22 cellular contexts compared by ENCODE assay signal in the genomic region with DNA sequence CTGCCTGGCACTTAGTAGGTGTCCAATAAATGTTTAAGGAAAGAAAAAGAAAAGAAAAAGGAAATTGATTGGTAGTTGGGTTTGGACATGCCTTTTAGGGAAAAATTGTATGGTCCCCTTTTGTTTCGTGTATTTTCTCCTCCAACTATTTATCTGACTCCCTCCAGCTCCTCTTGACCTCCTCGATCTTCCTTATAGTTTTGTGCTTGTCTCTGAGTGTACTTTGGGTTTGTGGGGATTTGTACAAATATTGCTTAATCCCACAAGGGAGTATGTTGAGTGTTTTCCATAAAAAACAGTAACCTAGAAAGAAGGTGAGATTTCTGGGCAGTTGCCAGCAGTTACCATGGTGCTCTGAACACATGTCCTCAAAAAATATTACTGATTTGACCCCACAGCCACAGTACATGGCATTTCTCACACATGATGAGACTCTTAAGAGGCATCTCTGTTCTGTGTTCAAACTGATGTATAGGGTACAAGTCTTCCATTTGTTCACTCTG. TPM values are rescaled to one million over a fixed set of nuclear protein-coding genes. Genes with fewer than 3 reads are reported as not detected.
"Had no signal": no experiment of that assay in that cellular context is flagged by ENCODE, and none has a peak within 500 bp of the region (broad histone marks: within the 10 kb centered on the region; RNA-seq: fewer than 3 reads in every experiment).

No MANE protein-coding gene starts in this region.

- H3K36me3 Mint-ChIP-seq: activated naive CD8-positive, alpha-beta T cell treated with anti-CD3 and anti-CD28 coated beads, Interleukin-2, amount 10 ng/mL, durations not matched to agents 7 days and 5 days had no signal

- H3K9me3 ChIP-seq: adrenal gland, body of pancreas, SJSA1 had no signal

- H3K27ac ChIP-seq: body of pancreas, SJSA1 had no signal

- H3K4me3 Mint-ChIP-seq: activated CD8-positive, alpha-beta T cell treated with anti-CD3 and anti-CD28 coated beads for 36 hours; activated naive CD8-positive, alpha-beta T cell treated with anti-CD3 and anti-CD28 coated beads, Interleukin-2, amount 10 ng/mL, durations not matched to agents 7 days and 5 days; central memory CD8-positive, alpha-beta T cell; T-helper 1 cell treated with Interleukin-12 subunit alpha and Interleukin-12 subunit beta and Interleukin-4 antibody, amounts not matched to agents 30 μg/mL and 1 μg/mL, for 36 hours had no signal

- H3K4me1 ChIP-seq: body of pancreas, SJSA1 had no signal

- H3K4me3 ChIP-seq: adrenal gland, body of pancreas, K562, SJSA1 had no signal

- H3K9me3 Mint-ChIP-seq: activated CD8-positive, alpha-beta T cell treated with anti-CD3 and anti-CD28 coated beads for 36 hours; activated naive CD8-positive, alpha-beta T cell treated with anti-CD3 and anti-CD28 coated beads, Interleukin-2, amount 10 ng/mL, durations not matched to agents 7 days and 5 days; central memory CD8-positive, alpha-beta T cell; T-helper 1 cell treated with Interleukin-12 subunit alpha and Interleukin-12 subunit beta and Interleukin-4 antibody, amounts not matched to agents 30 μg/mL and 1 μg/mL, for 36 hours had no signal

- DNase-seq: activated CD4-positive, alpha-beta T cell treated with anti-CD3 and anti-CD28 coated beads for 4 hours; activated CD8-positive, alpha-beta memory T cell treated with anti-CD3 and anti-CD28 coated beads, Interleukin-2, amount 50 U/mL, for 4 hours; activated CD8-positive, alpha-beta T cell treated with anti-CD3 and anti-CD28 coated beads for 36 hours; activated naive CD4-positive, alpha-beta T cell treated with anti-CD3 and anti-CD28 coated beads, Interleukin-2, amount 50 U/mL, for 16 hours; activated naive CD8-positive, alpha-beta T cell treated with anti-CD3 and anti-CD28 coated beads, Interleukin-2, amount 10 ng/mL, durations not matched to agents 7 days and 5 days; aorta; body of pancreas; Karpas-422; NCI-H1048; NCI-H146; NCI-H2029; NCI-H446 treated with DMSO at 0.1 percent for 48 hours; NCI-H524 treated with DMSO at 0.1 percent for 48 hours; PC-3; SHP77 had no signal

- H3K27me3 ChIP-seq: adrenal gland, body of pancreas, SJSA1 had no signal

- H3K27ac Mint-ChIP-seq: activated CD8-positive, alpha-beta T cell treated with anti-CD3 and anti-CD28 coated beads for 36 hours; activated naive CD8-positive, alpha-beta T cell treated with anti-CD3 and anti-CD28 coated beads, Interleukin-2, amount 10 ng/mL, durations not matched to agents 7 days and 5 days; T-helper 1 cell treated with Interleukin-12 subunit alpha and Interleukin-12 subunit beta and Interleukin-4 antibody, amounts not matched to agents 30 μg/mL and 1 μg/mL, for 36 hours had no signal

- ATAC-seq: activated CD4-positive, CD25-positive, alpha-beta regulatory T cell treated with anti-CD3 and anti-CD28 coated beads, Interleukin-2, amount 50 U/mL, for 24 hours; activated CD8-positive, alpha-beta T cell treated with anti-CD3 and anti-CD28 coated beads for 36 hours; body of pancreas; K562; PC-3 had no signal

- H3K36me3 ChIP-seq: adrenal gland, SJSA1 had no signal

- H3K4me1 Mint-ChIP-seq: activated naive CD8-positive, alpha-beta T cell treated with anti-CD3 and anti-CD28 coated beads, Interleukin-2, amount 10 ng/mL, durations not matched to agents 7 days and 5 days; central memory CD8-positive, alpha-beta T cell had no signal

RNA-seq across cellular contexts. Expression of gene PLEKHG7, which starts 15.7 kb away (rescaled TPM):
- total RNA-seq: activated CD8-positive, alpha-beta T cell treated with anti-CD3 and anti-CD28 coated beads for 36 hours; activated naive CD8-positive, alpha-beta T cell treated with anti-CD3 and anti-CD28 coated beads, Interleukin-2, amount 10 ng/mL, durations not matched to agents 7 days and 5 days; adrenal gland; aorta; bronchial epithelial cell; K562; PC-3; SJSA1 had no signal
- polyA plus RNA-seq: adrenal gland, aorta had no signal
